15 cellular contexts compared by ENCODE assay signal in genomic region chr3:30661107-30661873, GRCh38. TPM values are rescaled to one million over a fixed set of nuclear protein-coding genes. Genes with fewer than 3 reads are reported as not detected.
DNase-seq lines count a peak whose midpoint lies in the region; ATAC-seq, FAIRE-seq and TF ChIP-seq lines count a peak whose summit lies in the region.
"Had no signal": no experiment of that assay in that cellular context is flagged by ENCODE, and none has a peak within 500 bp of the region (broad histone marks: within the 10 kb centered on the region; RNA-seq: fewer than 3 reads in every experiment).

No MANE protein-coding gene starts in this region.

- TF ChIP-seq CTCF in Loucy (conservative IDR thresholded peaks at IDR 0.05; ENCODE audit: low read length) (no peak), astrocyte (IDR thresholded peaks at IDR 0.05; ENCODE audit: insufficient read depth, low read depth, low read length) (no peak)

- peak; percentile 69 for FAIRE-seq in astrocyte (lab: Jason Lieb, UNC)

- peaks cover 57% of the 10 kb centered on the region for H3K36me3 Mint-ChIP-seq in activated CD8-positive, alpha-beta memory T cell treated with anti-CD3 and anti-CD28 coated beads, Interleukin-2, amount 10 ng/mL, durations not matched to agents 7 days and 5 days
- peaks cover 8% of the 10 kb centered on the region for H3K36me3 Mint-ChIP-seq in astrocyte (ENCODE audit: low read depth, unreplicated experiment)
- peaks cover 96% of the 10 kb centered on the region for H3K36me3 Mint-ChIP-seq in stimulated activated effector memory CD8-positive, alpha-beta T cell treated with anti-CD3 and anti-CD28 coated beads, Interleukin-12 subunit alpha, Interleukin-12 subunit beta, amount 100 ng/mL, for 72 hours

- no peak overlapping the region for H2AFZ ChIP-seq in Loucy (ENCODE audit: low read length)
- H2AFZ ChIP-seq in astrocyte (ENCODE audit: low read depth, low read length), result no peak overlapping the region

- H3K9me3 Mint-ChIP-seq in activated CD8-positive, alpha-beta memory T cell treated with anti-CD3 and anti-CD28 coated beads, Interleukin-2, amount 10 ng/mL, durations not matched to agents 7 days and 5 days (ENCODE audit: low read depth), result no peaks in the 10 kb centered on the region
- no peaks in the 10 kb centered on the region for H3K9me3 Mint-ChIP-seq in astrocyte (ENCODE audit: unreplicated experiment)
- no peaks in the 10 kb centered on the region for H3K9me3 Mint-ChIP-seq in stimulated activated effector memory CD8-positive, alpha-beta T cell treated with anti-CD3 and anti-CD28 coated beads, Interleukin-12 subunit alpha, Interleukin-12 subunit beta, amount 100 ng/mL, for 72 hours

- H3K9ac ChIP-seq in Loucy (ENCODE audit: low read depth, low read length, poor library complexity, severe bottlenecking) (peak overlapping the region; percentile 14), astrocyte (ENCODE audit: low read length) (no peak overlapping the region)

- H3K27me3 ChIP-seq in Loucy (ENCODE audit: insufficient read depth, low read length, poor library complexity, severe bottlenecking) (no peaks in the 10 kb centered on the region), astrocyte (ENCODE audit: insufficient read depth, low read length) (no peaks in the 10 kb centered on the region)
- H3K27me3 ChIP-seq: SJCRH30 had no signal

- H3K4me2 ChIP-seq in Loucy (ENCODE audit: low read depth, low read length, poor library complexity, severe bottlenecking), result peak overlapping the region; percentile 31
- H3K4me2 ChIP-seq in astrocyte (ENCODE audit: low read length), result no peak overlapping the region
- H3K4me2 ChIP-seq: smooth muscle cell had no signal

- H3K27me3 Mint-ChIP-seq in activated CD8-positive, alpha-beta memory T cell treated with anti-CD3 and anti-CD28 coated beads, Interleukin-2, amount 10 ng/mL, durations not matched to agents 7 days and 5 days, result no peaks in the 10 kb centered on the region
- no peaks in the 10 kb centered on the region for H3K27me3 Mint-ChIP-seq in astrocyte (ENCODE audit: low read depth, unreplicated experiment)

- peaks cover 37% of the 10 kb centered on the region for H3K36me3 ChIP-seq in Loucy (ENCODE audit: insufficient read depth, low read length)
- H3K36me3 ChIP-seq in astrocyte (ENCODE audit: insufficient read depth, low read length), result peaks cover 30% of the 10 kb centered on the region

- peaks cover 61% of the 10 kb centered on the region for H3K79me2 ChIP-seq in Loucy (ENCODE audit: insufficient read depth, low read length)
- peaks cover 42% of the 10 kb centered on the region for H3K79me2 ChIP-seq in astrocyte (ENCODE audit: insufficient read depth, low read length)

- CTCF ChIA-PET in activated CD8-positive, alpha-beta memory T cell treated with anti-CD3 and anti-CD28 coated beads, Interleukin-2, amount 10 ng/mL, durations not matched to agents 7 days and 5 days (lab: Charles Lee), result interaction anchor here (3.4 to 6.7 kb wide), 2 partner anchors 18 to 31 kb away, joined by 12 to 49 read pairs; no protein-coding TSS in a partner anchor

- H3K4me1 ChIP-seq in Loucy (ENCODE audit: insufficient read depth, low read length, poor library complexity, severe bottlenecking), result peaks cover 98% of the 10 kb centered on the region
- peaks cover 52% of the 10 kb centered on the region for H3K4me1 ChIP-seq in astrocyte (ENCODE audit: insufficient read depth, low read length)

- H3K4me3 Mint-ChIP-seq in activated CD8-positive, alpha-beta memory T cell treated with anti-CD3 and anti-CD28 coated beads, Interleukin-2, amount 10 ng/mL, durations not matched to agents 7 days and 5 days, result peak overlapping the region; percentile 21
- no peak overlapping the region for H3K4me3 Mint-ChIP-seq in astrocyte (ENCODE audit: unreplicated experiment)
- H3K4me3 Mint-ChIP-seq in stimulated activated effector memory CD8-positive, alpha-beta T cell treated with anti-CD3 and anti-CD28 coated beads, Interleukin-12 subunit alpha, Interleukin-12 subunit beta, amount 100 ng/mL, for 72 hours, result peak overlapping the region; percentile 58

- H3F3A ChIP-seq in Loucy (ENCODE audit: low read depth), result peaks cover 45% of the 10 kb centered on the region

- no peak overlapping the region for H3K27ac ChIP-seq in astrocyte (ENCODE audit: low read depth, low read length)

- H3K9me2 ChIP-seq in Loucy (replicated peaks; ENCODE audit: low read depth, low read length), result no peaks in the 10 kb centered on the region

- H3K9me3 ChIP-seq in Loucy (ENCODE audit: insufficient read depth, low read depth, low read length) (no peaks in the 10 kb centered on the region), astrocyte (ENCODE audit: insufficient read depth, low read depth, low read length) (no peaks in the 10 kb centered on the region)
- H3K9me3 ChIP-seq: SJCRH30 had no signal

- no peaks in the 10 kb centered on the region for H4K20me1 ChIP-seq in Loucy (ENCODE audit: insufficient read depth, low read length, poor library complexity, severe bottlenecking)
- no peaks in the 10 kb centered on the region for H4K20me1 ChIP-seq in astrocyte (ENCODE audit: insufficient read depth, low read length)

- peak; percentile 11 for ATAC-seq in activated CD8-positive, alpha-beta memory T cell treated with anti-CD3 and anti-CD28 coated beads, Interleukin-2, amount 10 ng/mL, durations not matched to agents 7 days and 5 days
- no peak for ATAC-seq in stimulated activated effector memory CD8-positive, alpha-beta T cell treated with anti-CD3 and anti-CD28 coated beads, Interleukin-12 subunit alpha, Interleukin-12 subunit beta, amount 100 ng/mL, for 72 hours
- no peak for ATAC-seq in HG02678 (IDR thresholded peaks at IDR 0.05; ENCODE audit: unreplicated experiment)
- ATAC-seq in GM19467 (IDR thresholded peaks at IDR 0.05; ENCODE audit: unreplicated experiment), result no peak

- no peak for DNase-seq in activated CD8-positive, alpha-beta memory T cell treated with anti-CD3 and anti-CD28 coated beads, Interleukin-2, amount 10 ng/mL, durations not matched to agents 7 days and 5 days
- DNase-seq in activated CD8-positive, alpha-beta memory T cell treated with anti-CD3 and anti-CD28 coated beads, Interleukin-2, amount 50 U/mL, for 48 hours, result no peak
- no peak for DNase-seq in astrocyte (ENCODE audit: low read depth)
- DNase-seq in stimulated activated effector memory CD8-positive, alpha-beta T cell treated with anti-CD3 and anti-CD28 coated beads, Interleukin-12 subunit alpha, Interleukin-12 subunit beta, amount 100 ng/mL, for 72 hours (ENCODE audit: low spot score in 2 of 2), result no peak
- DNase-seq in H4 (ENCODE audit: low spot score), result no peak
- DNase-seq: DMS153, H7, islet precursor cell, NCI-H1436, NCI-H524, SJCRH30 had no signal

- H3K27ac Mint-ChIP-seq in activated CD8-positive, alpha-beta memory T cell treated with anti-CD3 and anti-CD28 coated beads, Interleukin-2, amount 10 ng/mL, durations not matched to agents 7 days and 5 days, result peak overlapping the region; percentile 84
- H3K27ac Mint-ChIP-seq in astrocyte (ENCODE audit: unreplicated experiment), result peak overlapping the region; percentile 28
- peak overlapping the region; percentile 87 for H3K27ac Mint-ChIP-seq in stimulated activated effector memory CD8-positive, alpha-beta T cell treated with anti-CD3 and anti-CD28 coated beads, Interleukin-12 subunit alpha, Interleukin-12 subunit beta, amount 100 ng/mL, for 72 hours

- no peak overlapping the region for H3K4me3 ChIP-seq in Loucy (ENCODE audit: low read length, poor library complexity, severe bottlenecking)
- H3K4me3 ChIP-seq in astrocyte (ENCODE audit: insufficient read depth, low read depth, low read length), result no peak overlapping the region
- H3K4me3 ChIP-seq: SJCRH30, smooth muscle cell had no signal

- peaks cover 92% of the 10 kb centered on the region for H3K4me1 Mint-ChIP-seq in activated CD8-positive, alpha-beta memory T cell treated with anti-CD3 and anti-CD28 coated beads, Interleukin-2, amount 10 ng/mL, durations not matched to agents 7 days and 5 days
- H3K4me1 Mint-ChIP-seq in astrocyte (ENCODE audit: low read depth, unreplicated experiment), result peaks cover 61% of the 10 kb centered on the region
- peaks cover 85% of the 10 kb centered on the region for H3K4me1 Mint-ChIP-seq in stimulated activated effector memory CD8-positive, alpha-beta T cell treated with anti-CD3 and anti-CD28 coated beads, Interleukin-12 subunit alpha, Interleukin-12 subunit beta, amount 100 ng/mL, for 72 hours

RNA-seq across cellular contexts. Expression of gene TGFBR2, which starts 54.9 kb away (rescaled TPM):
- 10 to 100 TPM; 47.3 to 50.5 TPM for total RNA-seq in activated CD8-positive, alpha-beta memory T cell treated with anti-CD3 and anti-CD28 coated beads, Interleukin-2, amount 10 ng/mL, durations not matched to agents 7 days and 5 days
- total RNA-seq in astrocyte, result 39.9 and 44.1 TPM in 2 replicates
- 9.0 and 13.4 TPM in 2 replicates for total RNA-seq in H4 (2014; rRNA removed; shearing (Covaris generic))

Comparison
In these comparisons a context has a peak if more than half of its experiments do, and no peak if none do; other contexts are left out.
1. H3K27ac Mint-ChIP-seq: peak in every context shown above with its lines; median percentile 87 in stimulated activated effector memory CD8-positive, alpha-beta T cell treated with anti-CD3 and anti-CD28 coated beads, Interleukin-12 subunit alpha, Interleukin-12 subunit beta, amount 100 ng/mL, for 72 hours; 84 in activated CD8-positive, alpha-beta memory T cell treated with anti-CD3 and anti-CD28 coated beads, Interleukin-2, amount 10 ng/mL, durations not matched to agents 7 days and 5 days; 28 in astrocyte.